8 cellular contexts compared by ENCODE assay signal in genomic region chr5:111680737-111681413, GRCh38.
DNase-seq lines count a peak whose midpoint lies in the region; ATAC-seq and TF ChIP-seq lines count a peak whose summit lies in the region.

No MANE protein-coding gene starts in this region.

- H3K27ac Mint-ChIP-seq in HFFc6: peak overlapping the region; percentile 87

- intact Hi-C loops in left cardiac atrium (cut with DNase I): loop anchor here in 1 of 2 donors (5.0 kb wide), 1 partner anchor 129 kb away; no protein-coding TSS in a partner anchor

- H3K36me3 Mint-ChIP-seq in HFFc6 (ENCODE audit: low read depth): no peaks in the 10 kb centered on the region

- H3K36me3 ChIP-seq in SJSA1: no peaks in the 10 kb centered on the region

- H3K27me3 Mint-ChIP-seq in HFFc6 (ENCODE audit: insufficient read depth): no peaks in the 10 kb centered on the region

- H3K4me3 ChIP-seq in SJSA1: no peak overlapping the region

- TF ChIP-seq CTCF in HFFc6 (IDR thresholded peaks at IDR 0.05): no peak

- peaks cover 29% of the 10 kb centered on the region for H3K4me1 ChIP-seq in SJSA1 (replicated peaks)

- peak overlapping the region; percentile 68 for H3K4me3 Mint-ChIP-seq in HFFc6

- H3K9me3 Mint-ChIP-seq in HFFc6: no peaks in the 10 kb centered on the region

- DNase-seq in HFFc6 (peak; percentile 92), SJSA1 (ENCODE audit: low read depth in 1 of 2, low spot score in 2 of 2) (peak; percentile 90 to 96), left cardiac atrium (peak; percentile 62), smooth muscle cell of the brain vasculature (ENCODE audit: low read depth, low spot score) (peak; percentile 98), putamen (ENCODE audit: low spot score) (no peak), hippocampal formation (lab: John Stamatoyannopoulos, UW) (no peak), hypothalamus (lab: John Stamatoyannopoulos, UW) (no peak)
- DNase-seq in activated effector memory CD4-positive, alpha-beta T cell treated with Interleukin-2 at 50 U/mL for 16 hours: no peak

- peak; percentile 85 to 92 for ATAC-seq in left cardiac atrium

- no peaks in the 10 kb centered on the region for H3K9me3 ChIP-seq in SJSA1 (replicated peaks)

- H3K27ac ChIP-seq in SJSA1: peak overlapping the region; percentile 50

- H3K27me3 ChIP-seq in SJSA1 (replicated peaks): no peaks in the 10 kb centered on the region

- H3K4me1 Mint-ChIP-seq in HFFc6 (ENCODE audit: low read depth): peaks cover 49% of the 10 kb centered on the region

Comparison
In these comparisons a context has a peak if more than half of its experiments do, and no peak if none do; other contexts are left out.
1. DNase-seq: peak in HFFc6 (single experiment), SJSA1 (2 of 2), left cardiac atrium (single experiment) and smooth muscle cell of the brain vasculature (single experiment); none in putamen (single experiment), activated effector memory CD4-positive, alpha-beta T cell treated with Interleukin-2 at 50 U/mL for 16 hours (single experiment), hippocampal formation (0 of 2) and hypothalamus (0 of 51).